Comparison of ENCODE assay signal across 8 cellular contexts in the genomic region with DNA sequence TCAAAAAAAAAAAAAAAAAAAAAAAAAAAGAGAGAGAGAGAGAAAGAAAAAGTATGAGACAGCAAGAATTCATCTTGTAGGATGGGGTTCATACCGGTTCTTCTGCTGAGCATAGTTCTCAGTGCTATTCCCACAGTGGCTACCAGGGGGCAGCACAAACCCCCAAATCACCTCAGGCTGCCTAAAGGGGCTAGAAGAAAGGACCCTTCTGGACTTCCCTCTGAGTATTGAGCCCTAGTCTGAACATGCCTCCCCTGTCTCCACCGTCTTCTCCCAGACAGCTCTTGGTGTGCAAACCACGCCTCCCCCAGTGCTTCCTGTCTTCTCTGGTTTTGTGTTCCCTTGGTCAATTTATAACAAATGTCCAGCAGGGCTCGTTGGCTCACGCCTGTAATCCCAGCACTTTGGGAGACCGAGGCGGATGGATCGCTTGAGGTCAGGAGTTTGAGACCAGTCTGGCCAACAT. TPM values are rescaled to one million over a fixed set of nuclear protein-coding genes. Genes with fewer than 3 reads are reported as not detected.
DNase-seq lines count a peak whose midpoint lies in the region; ATAC-seq, FAIRE-seq and TF ChIP-seq lines count a peak whose summit lies in the region.

No MANE protein-coding gene starts in this region.

- H3K9ac ChIP-seq in K562 (ENCODE audit: insufficient read depth in 1 of 2, low read depth in 2 of 2, low read length in 2 of 2) = peak overlapping the region; percentile 43 to 70; a peak in 3 of 4 replicates

- H3K4me2 ChIP-seq in K562 (ENCODE audit: insufficient read depth, low read length) = peak overlapping the region; percentile 71

- H3K79me2 ChIP-seq in K562 (ENCODE audit: control insufficient read depth, insufficient read depth, low read length) = no peaks in the 10 kb centered on the region

- peak; percentile 64 for DNase-seq in AG20443 (ENCODE audit: low spot score)
- DNase-seq in NCI-H2029 (lab: John Stamatoyannopoulos, UW) = peak; percentile 41
- DNase-seq in UCSD-AML1 (lab: John Stamatoyannopoulos, UW; ENCODE audit: unreplicated experiment) = peak; percentile 64
- DNase-seq in K562 (ENCODE audit: extremely low read depth in 1 of 4, low spot score in 3 of 4) = peak; percentile 75 to 88 (median 78)
- peak; percentile 82 for DNase-seq in inferior parietal cortex (ENCODE audit: extremely low spot score)
- peak; percentile 64 for DNase-seq in stimulated activated CD4-positive, alpha-beta T cell treated with anti-CD3 and anti-CD28 coated beads, Interleukin-1b, Interleukin-23, amount 100 ng/mL, for 48 hours

- no peak for TF ChIP-seq POLR2A in K562 (conservative IDR thresholded peaks at IDR 0.05)

- TF ChIP-seq EP300 in K562 (IDR thresholded peaks at IDR 0.05; ENCODE audit: low read length) = no peak

- TF ChIP-seq RAD21 in K562 (CRISPR knock-in tag; conservative IDR thresholded peaks at IDR 0.05 in 1 of 2, IDR thresholded peaks at IDR 0.05 in 1 of 2) = peak; percentile 95 to 98

- in situ Hi-C loops in K562 (cut with MboI) = loop anchor here (5.0 to 25.0 kb wide), 2 partner anchors 147 to 458 kb away; partner anchors contain the start of gene CISTR

- peak; percentile 91 to 94 (median 93) for TF ChIP-seq CTCF in K562 (IDR thresholded peaks at IDR 0.05 in 2 of 3, conservative IDR thresholded peaks at IDR 0.05 in 1 of 3; ENCODE audit: insufficient read depth in 2 of 3, low read depth in 1 of 3, low read length in 3 of 3)

- H3K36me3 ChIP-seq in K562 (ENCODE audit: control insufficient read depth, insufficient read depth, low read length) = no peaks in the 10 kb centered on the region

- no peaks in the 10 kb centered on the region; the same call in 1 of the 2 replicates for H4K20me1 ChIP-seq in K562 (replicated peaks; ENCODE audit: control insufficient read depth, insufficient read depth, low read length)

- no peaks in the 10 kb centered on the region for H3K9me3 ChIP-seq in K562 (replicated peaks; ENCODE audit: control insufficient read depth, insufficient read depth, low read depth, low read length)

- intact Hi-C loops in K562 (cut with micrococcal nuclease) = loop anchor here (1.0 to 5.0 kb wide), 6 partner anchors 67 to 217 kb away; no protein-coding TSS in a partner anchor

- peak overlapping the region; percentile 66 for H3K27ac ChIP-seq in K562 (ENCODE audit: extremely low read depth, low read depth, low read length)

- peak; percentile 94 for FAIRE-seq in K562 (lab: Jason Lieb, UNC)

- ATAC-seq in GM18868 (IDR thresholded peaks at IDR 0.05; ENCODE audit: unreplicated experiment) (peak; percentile 39), K562 (peak; percentile 81), GM19328 (IDR thresholded peaks at IDR 0.05; ENCODE audit: unreplicated experiment) (no peak)

- BruUV-seq in K562 (replicated peaks; lab: Mats Ljungman, UMichigan) = no TSS peak

- peak overlapping the region; percentile 98 for H2AFZ ChIP-seq in K562 (ENCODE audit: low read depth, low read length)

- CTCF ChIA-PET in K562 (lab: Yijun Ruan, JAX; ENCODE audit: low intra/inter-chr PET ratio) = interaction anchor here (0.6 to 3.2 kb wide), 5 partner anchors 141 to 1486 kb away, joined by 3 to 36 read pairs (median 22); partner anchors contain the start of gene HOXC5

- WGBS in K562 (ENCODE audit: insufficient coverage, low coverage, missing lambda C conversion rate) = 15% methylated on average over 8 of the region's 8 CpGs

- no peak overlapping the region for H3K4me3 ChIP-seq in K562

- peaks cover 29 to 34% of the 10 kb centered on the region in 2 experiments; a peak in 4 of 5 replicates for H3K4me1 ChIP-seq in K562 (replicated peaks in 1 of 2; ENCODE audit: control insufficient read depth in 2 of 2, insufficient read depth in 2 of 2, low read length in 2 of 2)

- POLR2A ChIA-PET in K562 (lab: Yijun Ruan, JAX) = interaction anchor here (1.0 to 3.2 kb wide), 3 partner anchors 44 to 139 kb away, joined by 3 to 18 read pairs (median 4); partner anchors contain the start of genes CBX5 and HNRNPA1

- H3K27me3 ChIP-seq in K562 (ENCODE audit: control insufficient read depth in 2 of 2, insufficient read depth in 2 of 2, low read length in 2 of 2) = no peaks in the 10 kb centered on the region

- H3K9me1 ChIP-seq in K562 (ENCODE audit: control insufficient read depth, insufficient read depth, low read length) = no peaks in the 10 kb centered on the region

TF ChIP-seq in K562, 482 proteins besides CTCF, POLR2A, EP300 and RAD21 (continues in another document):
- TF ChIP-seq, protein P1, sequence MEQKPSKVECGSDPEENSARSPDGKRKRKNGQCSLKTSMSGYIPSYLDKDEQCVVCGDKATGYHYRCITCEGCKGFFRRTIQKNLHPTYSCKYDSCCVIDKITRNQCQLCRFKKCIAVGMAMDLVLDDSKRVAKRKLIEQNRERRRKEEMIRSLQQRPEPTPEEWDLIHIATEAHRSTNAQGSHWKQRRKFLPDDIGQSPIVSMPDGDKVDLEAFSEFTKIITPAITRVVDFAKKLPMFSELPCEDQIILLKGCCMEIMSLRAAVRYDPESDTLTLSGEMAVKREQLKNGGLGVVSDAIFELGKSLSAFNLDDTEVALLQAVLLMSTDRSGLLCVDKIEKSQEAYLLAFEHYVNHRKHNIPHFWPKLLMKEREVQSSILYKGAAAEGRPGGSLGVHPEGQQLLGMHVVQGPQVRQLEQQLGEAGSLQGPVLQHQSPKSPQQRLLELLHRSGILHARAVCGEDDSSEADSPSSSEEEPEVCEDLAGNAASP (IDR thresholded peaks at IDR 0.05) = no peak

RNA-seq across cellular contexts. Expression of gene SMUG1, which starts 31.3 kb away (rescaled TPM):
- total RNA-seq in K562 (2011; cell fraction: chromatin; rRNA removed; ENCODE audit: low replicate concordance) = 77.0 and 130 TPM in 2 replicates
- 72.5 and 74.4 TPM in 2 replicates for total RNA-seq in K562 (2011; cell fraction: nucleolus; rRNA removed)
- 82.6 and 125 TPM in 2 replicates for total RNA-seq in K562 (2011; cell fraction: nucleoplasm; rRNA removed)
- 56.4 and 76.2 TPM in 2 replicates for total RNA-seq in K562 (2014; rRNA removed)
- 29.7 and 38.1 TPM in 2 replicates for total RNA-seq in K562 (2014; rRNA removed; fragmentation: Illumina TruSeq; extraction: Trizol)
- 42.5 and 48.4 TPM in 2 replicates for total RNA-seq in K562 (2015; rRNA removed; fragmentation: Illumina TruSeq; extraction: Trizol)
- 39.4 and 42.4 TPM in 2 replicates for total RNA-seq in K562 (2021)
- polyA plus RNA-seq in K562 (2011; rRNA removed) = 46.7 and 52.4 TPM in 2 replicates
- 63.4 and 94.3 TPM in 2 replicates for polyA plus RNA-seq in K562 (2011; cell fraction: cytosol; rRNA removed)
- polyA plus RNA-seq in K562 (2011; cell fraction: nucleus; rRNA removed) = 52.4 and 68.5 TPM in 2 replicates
- polyA plus RNA-seq in K562 (2012) = 46.0 and 46.7 TPM in 2 replicates
- polyA plus RNA-seq in K562 (2014; fragmentation: Illumina TruSeq; extraction: Trizol) = 49.8 and 55.3 TPM in 2 replicates
- 100 to 1,000 TPM; 106 to 117 TPM for polyA plus RNA-seq in K562 (2014; fragmentation: Nextera tagmentation; extraction: Ambion mirVana)
- polyA plus RNA-seq in K562 (2014; rRNA removed) = 56.6 and 84.5 TPM in 2 replicates
- polyA minus RNA-seq in K562 (2011; rRNA and poly(A)+ RNA removed) = 28.5 and 29.1 TPM in 2 replicates
- 15.2 and 20.5 TPM in 2 replicates for polyA minus RNA-seq in K562 (2011; cell fraction: cytosol; rRNA and poly(A)+ RNA removed)
- polyA minus RNA-seq in K562 (2011; cell fraction: nucleus; rRNA and poly(A)+ RNA removed) = 27.1 and 36.1 TPM in 2 replicates

RNA-seq across cellular contexts. Expression of gene CBX5, which starts 59.8 kb away (rescaled TPM):
- 33.7 and 89.9 TPM in 2 replicates for total RNA-seq in K562 (2011; cell fraction: chromatin; rRNA removed; ENCODE audit: low replicate concordance)
- 22.3 and 27.9 TPM in 2 replicates for total RNA-seq in K562 (2011; cell fraction: nucleolus; rRNA removed)
- 59.4 and 101 TPM in 2 replicates for total RNA-seq in K562 (2011; cell fraction: nucleoplasm; rRNA removed)
- total RNA-seq in K562 (2014; rRNA removed) (41.8 and 50.5 TPM in 2 replicates), K562 (2014; rRNA removed; fragmentation: Illumina TruSeq; extraction: Trizol) (80.2 and 106 TPM in 2 replicates), K562 (2015; rRNA removed; fragmentation: Illumina TruSeq; extraction: Trizol) (55.3 and 60.8 TPM in 2 replicates), K562 (2021) (72.6 and 82.3 TPM in 2 replicates)
- polyA plus RNA-seq in K562 (2011; rRNA removed) (81.2 and 102 TPM in 2 replicates), K562 (2014; fragmentation: Illumina TruSeq; extraction: Trizol) (51.2 and 59.2 TPM in 2 replicates), K562 (2014; fragmentation: Nextera tagmentation; extraction: Ambion mirVana) (10 to 100 TPM; 49.8 to 53.2 TPM), K562 (2014; rRNA removed) (32.6 and 39.3 TPM in 2 replicates)
- 28.5 and 57.8 TPM in 2 replicates for polyA plus RNA-seq in K562 (2011; cell fraction: cytosol; rRNA removed)
- 25.8 and 37.9 TPM in 2 replicates for polyA plus RNA-seq in K562 (2011; cell fraction: nucleus; rRNA removed)
- polyA plus RNA-seq in K562 (2012) = 28.8 and 37.9 TPM in 2 replicates
- 208 and 238 TPM in 2 replicates for polyA minus RNA-seq in K562 (2011; rRNA and poly(A)+ RNA removed)
- 65.3 and 84.1 TPM in 2 replicates for polyA minus RNA-seq in K562 (2011; cell fraction: cytosol; rRNA and poly(A)+ RNA removed)
- 16.3 and 30.9 TPM in 2 replicates for polyA minus RNA-seq in K562 (2011; cell fraction: nucleus; rRNA and poly(A)+ RNA removed)
